ENCODE assay signal across 25 cellular contexts in the genomic region with DNA sequence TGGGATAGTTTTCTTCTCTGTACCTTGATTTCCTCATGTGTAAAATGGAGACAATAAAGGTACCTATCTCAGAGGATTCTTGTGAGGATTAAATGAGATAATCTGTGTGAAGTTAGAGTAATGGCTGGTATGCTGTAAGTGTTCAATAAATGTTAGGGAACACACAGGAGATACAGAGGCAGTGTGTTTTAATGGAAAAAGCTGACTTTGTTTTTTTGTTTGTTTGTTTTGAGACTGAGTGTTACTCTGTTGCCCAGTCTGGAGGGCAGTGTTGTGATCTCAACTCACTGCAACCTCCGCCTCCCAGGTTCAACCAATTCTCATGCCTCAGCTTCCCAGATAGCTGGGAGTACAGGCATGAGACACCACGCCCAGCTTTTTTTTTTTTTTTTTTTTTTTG. TPM values are rescaled to one million over a fixed set of nuclear protein-coding genes. Genes with fewer than 3 reads are reported as not detected.
"Had no signal": no experiment of that assay in that cellular context is flagged by ENCODE, and none has a peak within 500 bp of the region (broad histone marks: within the 10 kb centered on the region; RNA-seq: fewer than 3 reads in every experiment).

No MANE protein-coding gene starts in this region.

- ATAC-seq: activated CD8-positive, alpha-beta T cell treated with anti-CD3 and anti-CD28 coated beads for 36 hours; activated T-cell treated with anti-CD3 and anti-CD28 coated beads, Interleukin-2, amount 50 U/mL, for 4 hours; activated T-helper 17 cell treated with anti-CD3 and anti-CD28 coated beads, Interleukin-2, amount 50 U/mL, for 72 hours; body of pancreas; esophagus mucosa; foreskin keratinocyte; gastrocnemius medialis had no signal

- H3K9me3 ChIP-seq: body of pancreas, gastrocnemius medialis had no signal

- H3K27me3 ChIP-seq: body of pancreas, dorsolateral prefrontal cortex, foreskin keratinocyte, gastrocnemius medialis had no signal

- H3K27ac ChIP-seq: body of pancreas, coronary artery, dorsolateral prefrontal cortex, foreskin keratinocyte, gastrocnemius medialis had no signal

- DNase-seq: activated CD4-positive, alpha-beta T cell treated with anti-CD3 and anti-CD28 coated beads for 4 hours; activated CD4-positive, alpha-beta T cell treated with anti-CD3 and anti-CD28 coated beads, Interleukin-2, amount 10 ng/mL, durations not matched to agents 7 days and 5 days; activated CD4-positive, alpha-beta T cell treated with anti-CD3 and anti-CD28 coated beads, Interleukin-2, amount 50 U/mL, for 48 hours; activated CD4-positive, CD25-positive, alpha-beta regulatory T cell; activated CD4-positive, CD25-positive, alpha-beta regulatory T cell treated with anti-CD3 and anti-CD28 coated beads, Interleukin-2, amount 50 U/mL, for 72 hours; activated CD8-positive, alpha-beta memory T cell treated with anti-CD3 and anti-CD28 coated beads for 24 hours; activated CD8-positive, alpha-beta T cell treated with anti-CD3 and anti-CD28 coated beads for 36 hours; activated effector memory CD4-positive, alpha-beta T cell treated with Interleukin-2 at 50 U/mL for 16 hours; activated gamma-delta T cell treated with Interleukin-2 at 50 U/mL for 16 hours; activated naive CD4-positive, alpha-beta T cell treated with anti-CD3 and anti-CD28 coated beads, Interleukin-2, amount 50 U/mL, for 16 hours; activated naive CD4-positive, alpha-beta T cell treated with Interleukin-2 at 50 U/mL for 16 hours; activated T-cell treated with anti-CD3 and anti-CD28 coated beads, Interleukin-2, amount 50 U/mL, for 4 hours; amygdala; body of pancreas; central memory CD4-positive, alpha-beta T cell; dorsolateral prefrontal cortex; effector memory CD4-positive, alpha-beta T cell; endodermal cell; foreskin keratinocyte; gastrocnemius medialis; T-helper 2 cell had no signal

- H3K4me3 ChIP-seq: body of pancreas, coronary artery, dorsolateral prefrontal cortex, gastrocnemius medialis had no signal

- H3K36me3 ChIP-seq: gastrocnemius medialis had no signal

RNA-seq across cellular contexts. Expression of a gene that starts 42.4 kb away (rescaled TPM):
- total RNA-seq: body of pancreas, epithelial cell of proximal tubule, esophagus mucosa, foreskin keratinocyte had no signal
